ENCODE assay signal across 8 cellular contexts in genomic region chr7:1290262-1291039, GRCh38. TPM values are rescaled to one million over a fixed set of nuclear protein-coding genes. Genes with fewer than 3 reads are reported as not detected.
DNase-seq lines count a peak whose midpoint lies in the region; ATAC-seq and TF ChIP-seq lines count a peak whose summit lies in the region.

No MANE protein-coding gene starts in this region.

- peak; percentile 58 for DNase-seq in Daoy (ENCODE audit: low read depth)
- DNase-seq in NCI-H2227 treated with DMSO at 0.1 percent for 48 hours (lab: John Stamatoyannopoulos, UW) = peak; percentile 35
- no peak for DNase-seq in brain microvascular endothelial cell
- DNase-seq in iPS-NIHi11 (ENCODE audit: low spot score) = peak; percentile 67
- peak; percentile 71 for DNase-seq in spleen

- 5 to 16% (median 8%) methylated on average over 30 to 50 of the region's 50 CpGs for WGBS in spleen, 5 donors

- peaks cover 10 to 21% (median 17%) of the 10 kb centered on the region in 6 donors for H3K4me1 ChIP-seq in spleen

- no peaks in the 10 kb centered on the region for H3K9me3 ChIP-seq in spleen

- H3K4me3 ChIP-seq in brain microvascular endothelial cell (ENCODE audit: low read depth, low read length) (peak overlapping the region; percentile 26), spleen (peak overlapping the region; percentile 21 to 63 (median 32))

- H3K27ac ChIP-seq in brain microvascular endothelial cell (no peak overlapping the region), spleen (no peak overlapping the region)

- no peaks in the 10 kb centered on the region for H3K36me3 ChIP-seq in brain microvascular endothelial cell (replicated peaks)
- no peaks in the 10 kb centered on the region for H3K36me3 ChIP-seq in spleen

- intact Hi-C loops in spleen (cut with DNase I; ENCODE audit: low total_unique reads) = no loop called here

- in situ Hi-C loops in brain microvascular endothelial cell (cut with HindIII; ENCODE audit: low pct_ligation_motif_present, low sequenced_read_pairs) = no loop called here

- TF ChIP-seq CTCF in brain microvascular endothelial cell (IDR thresholded peaks at IDR 0.05; ENCODE audit: low read depth, low read length, missing control alignments) (peak; percentile 42), spleen (IDR thresholded peaks at IDR 0.05 in 8 of 11, conservative IDR thresholded peaks at IDR 0.05 in 3 of 11) (no peak)

- ATAC-seq in GM19324 (IDR thresholded peaks at IDR 0.05; ENCODE audit: low FRiP score, unreplicated experiment) = no peak
- no peak for ATAC-seq in HG03457 (IDR thresholded peaks at IDR 0.05; ENCODE audit: unreplicated experiment)
- no peak for ATAC-seq in HG02798 (IDR thresholded peaks at IDR 0.05; ENCODE audit: poor library complexity, unreplicated experiment)

- no peak for TF ChIP-seq POLR2A in spleen (IDR thresholded peaks at IDR 0.05)

- peaks cover 34% of the 10 kb centered on the region for H3K27me3 ChIP-seq in brain microvascular endothelial cell (replicated peaks)
- peaks cover 0 to 89% (median 47%) of the 10 kb centered on the region in 7 donors for H3K27me3 ChIP-seq in spleen (replicated peaks in 1 of 7)

RNA-seq across cellular contexts. Expression of gene UNCX, which starts 57.8 kb away (rescaled TPM):
- not detected in 2 replicates for total RNA-seq in Daoy (2014; rRNA removed; shearing (Covaris generic))
- not detected for total RNA-seq in spleen
- not detected for polyA plus RNA-seq in spleen
